ENCODE assay signal across 14 cellular contexts in genomic region chrX:31168596-31168995, GRCh38.
DNase-seq lines count a peak whose midpoint lies in the region; ATAC-seq and TF ChIP-seq lines count a peak whose summit lies in the region.
"Had no signal": no experiment of that assay in that cellular context is flagged by ENCODE, and none has a peak within 500 bp of the region (broad histone marks: within the 10 kb centered on the region; RNA-seq: fewer than 3 reads in every experiment).

No MANE protein-coding gene starts in this region.

- no peaks in the 10 kb centered on the region for H3K9me3 ChIP-seq in tibial artery

- peak; percentile 99 for ATAC-seq in GM18520 (IDR thresholded peaks at IDR 0.05; ENCODE audit: unreplicated experiment)
- ATAC-seq in GM21390 (IDR thresholded peaks at IDR 0.05; ENCODE audit: unreplicated experiment), result peak; percentile 99
- peak; percentile 100 for ATAC-seq in HG02981 (IDR thresholded peaks at IDR 0.05; ENCODE audit: unreplicated experiment)
- ATAC-seq: left ventricle myocardium superior; stimulated activated naive CD8-positive, alpha-beta T cell treated with anti-CD3 and anti-CD28 coated beads, Interleukin-15, amount 100 ng/mL, for 72 hours had no signal

- H3K27me3 Mint-ChIP-seq in IgD-negative memory B cell, result no peaks in the 10 kb centered on the region
- peaks cover 3% of the 10 kb centered on the region for H3K27me3 Mint-ChIP-seq in activated naive CD8-positive, alpha-beta T cell treated with anti-CD3 and anti-CD28 coated beads for 36 hours
- H3K27me3 Mint-ChIP-seq: activated CD4-positive, alpha-beta T cell treated with anti-CD3 and anti-CD28 coated beads, Interleukin-2, amount 10 ng/mL, durations not matched to agents 7 days and 5 days had no signal

- H3K27ac Mint-ChIP-seq in IgD-negative memory B cell, result peak overlapping the region in 1 of 3 donors; percentile 55
- H3K27ac Mint-ChIP-seq in activated naive CD8-positive, alpha-beta T cell treated with anti-CD3 and anti-CD28 coated beads for 36 hours, result no peak overlapping the region
- H3K27ac Mint-ChIP-seq: activated CD4-positive, alpha-beta T cell treated with anti-CD3 and anti-CD28 coated beads, Interleukin-2, amount 10 ng/mL, durations not matched to agents 7 days and 5 days; activated naive CD4-positive, alpha-beta T cell treated with anti-CD3 and anti-CD28 coated beads, Interleukin-2, amount 50 U/mL, for 24 hours; stimulated activated naive CD8-positive, alpha-beta T cell treated with anti-CD3 and anti-CD28 coated beads, Interleukin-15, amount 100 ng/mL, for 72 hours had no signal

- DNase-seq in tibial artery (no peak), 8988T (no peak)
- DNase-seq in activated CD4-positive, alpha-beta T cell treated with anti-CD3 and anti-CD28 coated beads for 4 hours, result no peak
- DNase-seq in activated naive CD8-positive, alpha-beta T cell treated with anti-CD3 and anti-CD28 coated beads for 36 hours, result no peak
- DNase-seq: activated CD4-positive, alpha-beta T cell treated with anti-CD3 and anti-CD28 coated beads, Interleukin-2, amount 10 ng/mL, durations not matched to agents 7 days and 5 days; left ventricle myocardium superior; NCI-H146; stimulated activated naive CD8-positive, alpha-beta T cell treated with anti-CD3 and anti-CD28 coated beads, Interleukin-15, amount 100 ng/mL, for 72 hours had no signal

- H3K36me3 ChIP-seq in tibial artery, result no peaks in the 10 kb centered on the region

- no peaks in the 10 kb centered on the region for H3K27me3 ChIP-seq in tibial artery

- peaks cover 0 to 4% (median 0%) of the 10 kb centered on the region in 4 donors for H3K4me1 ChIP-seq in tibial artery

- H3K9me3 Mint-ChIP-seq in IgD-negative memory B cell, result peaks cover 3 to 9% (median 5%) of the 10 kb centered on the region in 3 donors
- H3K9me3 Mint-ChIP-seq in activated naive CD8-positive, alpha-beta T cell treated with anti-CD3 and anti-CD28 coated beads for 36 hours, result no peaks in the 10 kb centered on the region
- H3K9me3 Mint-ChIP-seq: activated naive CD4-positive, alpha-beta T cell treated with anti-CD3 and anti-CD28 coated beads, Interleukin-2, amount 50 U/mL, for 24 hours had no signal

- H3K27ac ChIP-seq in tibial artery, result no peak overlapping the region
- H3K27ac ChIP-seq: C4-2B had no signal

- intact Hi-C loops in tibial artery (cut with DNase I; ENCODE audit: low total_unique reads), result no loop called here

- no peak for TF ChIP-seq CTCF in tibial artery (IDR thresholded peaks at IDR 0.05)

- H3K4me1 Mint-ChIP-seq in IgD-negative memory B cell, result peaks cover 6 to 12% (median 9%) of the 10 kb centered on the region in 3 donors
- no peaks in the 10 kb centered on the region for H3K4me1 Mint-ChIP-seq in activated naive CD8-positive, alpha-beta T cell treated with anti-CD3 and anti-CD28 coated beads for 36 hours
- H3K4me1 Mint-ChIP-seq: activated CD4-positive, alpha-beta T cell treated with anti-CD3 and anti-CD28 coated beads, Interleukin-2, amount 10 ng/mL, durations not matched to agents 7 days and 5 days; activated naive CD4-positive, alpha-beta T cell treated with anti-CD3 and anti-CD28 coated beads, Interleukin-2, amount 50 U/mL, for 24 hours; stimulated activated naive CD8-positive, alpha-beta T cell treated with anti-CD3 and anti-CD28 coated beads, Interleukin-15, amount 100 ng/mL, for 72 hours had no signal

- peaks cover 8% of the 10 kb centered on the region for H3K36me3 Mint-ChIP-seq in IgD-negative memory B cell
- no peaks in the 10 kb centered on the region for H3K36me3 Mint-ChIP-seq in activated naive CD8-positive, alpha-beta T cell treated with anti-CD3 and anti-CD28 coated beads for 36 hours
- H3K36me3 Mint-ChIP-seq: activated naive CD4-positive, alpha-beta T cell treated with anti-CD3 and anti-CD28 coated beads, Interleukin-2, amount 50 U/mL, for 24 hours had no signal

- H3K4me3 Mint-ChIP-seq in IgD-negative memory B cell, result peak overlapping the region in 3 of 4 donors; percentile 7 to 83 (median 41)
- H3K4me3 Mint-ChIP-seq in activated naive CD8-positive, alpha-beta T cell treated with anti-CD3 and anti-CD28 coated beads for 36 hours, result no peak overlapping the region
- H3K4me3 Mint-ChIP-seq: activated CD4-positive, alpha-beta T cell treated with anti-CD3 and anti-CD28 coated beads, Interleukin-2, amount 10 ng/mL, durations not matched to agents 7 days and 5 days; activated naive CD4-positive, alpha-beta T cell treated with anti-CD3 and anti-CD28 coated beads, Interleukin-2, amount 50 U/mL, for 24 hours; stimulated activated naive CD8-positive, alpha-beta T cell treated with anti-CD3 and anti-CD28 coated beads, Interleukin-15, amount 100 ng/mL, for 72 hours had no signal

- H3K4me3 ChIP-seq in tibial artery, result no peak overlapping the region
